Comparison of ENCODE assay signal across 15 cellular contexts in genomic region chr11:11760838-11761237, GRCh38.
DNase-seq lines count a peak whose midpoint lies in the region; ATAC-seq and TF ChIP-seq lines count a peak whose summit lies in the region.
"Had no signal": no experiment of that assay in that cellular context is flagged by ENCODE, and none has a peak within 500 bp of the region (broad histone marks: within the 10 kb centered on the region; RNA-seq: fewer than 3 reads in every experiment).

No MANE protein-coding gene starts in this region.

- no peak overlapping the region for H3K4me2 ChIP-seq in PC-3 (ENCODE audit: low read length)

- no peak overlapping the region for H2AFZ ChIP-seq in PC-3 (ENCODE audit: low read length)

- H3K9me2 ChIP-seq in PC-3 (replicated peaks; ENCODE audit: low read length) = no peaks in the 10 kb centered on the region

- no peaks in the 10 kb centered on the region for H3K79me2 ChIP-seq in PC-3 (ENCODE audit: low read length)

- H3K4me3 ChIP-seq in PC-3 (ENCODE audit: low read length) (no peak overlapping the region), esophagus muscularis mucosa (no peak overlapping the region)
- H3K4me3 ChIP-seq: HAP-1 had no signal

- POLR2A ChIA-PET in HEK293T (lab: Yijun Ruan, JAX) = no interaction called here
- POLR2A ChIA-PET in PC-3 (lab: Charles Lee; ENCODE audit: unreplicated experiment) = interaction anchor here (0.6 kb wide), 1 partner anchor 16 kb away, joined by 3 read pairs; no protein-coding TSS in a partner anchor

- intact Hi-C loops in PC-3 (cut with micrococcal nuclease) (no loop called here), esophagus muscularis mucosa (cut with DNase I) (no loop called here)

- CTCF ChIA-PET in HEK293T (lab: Yijun Ruan, JAX) = interaction anchor here (0.8 kb wide), 1 partner anchor 733 kb away, joined by 3 read pairs; no protein-coding TSS in a partner anchor
- CTCF ChIA-PET in PC-3 (lab: Charles Lee) = no interaction called here

- TF ChIP-seq EP300 in esophagus muscularis mucosa (IDR thresholded peaks at IDR 0.05) = no peak

- BruUV-seq in PC-3 (replicated peaks; lab: Mats Ljungman, UMichigan) = no TSS peak

- no peaks in the 10 kb centered on the region for H4K20me1 ChIP-seq in PC-3 (ENCODE audit: low read length)

- TF ChIP-seq CTCF in PC-3 (conservative IDR thresholded peaks at IDR 0.05; ENCODE audit: low read depth, low read length) = no peak
- no peak for TF ChIP-seq CTCF in esophagus muscularis mucosa (IDR thresholded peaks at IDR 0.05)
- TF ChIP-seq CTCF in foreskin keratinocyte (conservative IDR thresholded peaks at IDR 0.05) = no peak

- DNase-seq in DMS79 treated with DMSO at 0.1 percent for 48 hours (lab: John Stamatoyannopoulos, UW) = peak; percentile 76
- no peak for DNase-seq in HEK293T (ENCODE audit: extremely low spot score)
- no peak for DNase-seq in PC-3
- peak; percentile 39 for DNase-seq in esophagus muscularis mucosa (ENCODE audit: extremely low spot score)
- DNase-seq in foreskin keratinocyte = no peak
- DNase-seq in COLO668 (lab: John Stamatoyannopoulos, UW; ENCODE audit: unreplicated experiment) = no peak
- DNase-seq in RPMI8226 = no peak
- DNase-seq in stimulated activated naive CD8-positive, alpha-beta T cell treated with anti-CD3 and anti-CD28 coated beads, Interleukin-15, Interleukin-2, amounts not matched to agents 100 U/mL and 50 U/mL, for 24 hours = no peak
- DNase-seq: C1 segment of cervical spinal cord; Caco-2; CD4-positive, alpha-beta memory T cell; DMS153; GF-D8; GOT3 had no signal

- TF ChIP-seq POLR2A in esophagus muscularis mucosa (IDR thresholded peaks at IDR 0.05; ENCODE audit: low read depth) = no peak

- no peak overlapping the region for H3K27ac ChIP-seq in PC-3 (ENCODE audit: low read length)
- H3K27ac ChIP-seq in esophagus muscularis mucosa (replicated peaks in 1 of 4) = no peak overlapping the region
- no peak overlapping the region for H3K27ac ChIP-seq in foreskin keratinocyte

- ATAC-seq in PC-3 (peak; percentile 78), foreskin keratinocyte (no peak)
- no peak for ATAC-seq in stimulated activated naive CD8-positive, alpha-beta T cell treated with anti-CD3 and anti-CD28 coated beads, Interleukin-15, Interleukin-2, amounts not matched to agents 100 U/mL and 50 U/mL, for 24 hours

- H3K9me3 ChIP-seq in PC-3 (ENCODE audit: low read length) = no peaks in the 10 kb centered on the region
- no peaks in the 10 kb centered on the region for H3K9me3 ChIP-seq in esophagus muscularis mucosa
- H3K9me3 ChIP-seq: Caco-2, HAP-1 had no signal

- 88% methylated on average over 2 of the region's 2 CpGs for WGBS in esophagus muscularis mucosa

- no peak overlapping the region for H3K9ac ChIP-seq in PC-3 (ENCODE audit: low read length)

- no peaks in the 10 kb centered on the region for H3F3A ChIP-seq in PC-3 (ENCODE audit: low read length, unreplicated experiment)

- H3K4me1 ChIP-seq in PC-3 (ENCODE audit: insufficient read depth, low read length) = no peaks in the 10 kb centered on the region
- H3K4me1 ChIP-seq in esophagus muscularis mucosa = no peaks in the 10 kb centered on the region
- H3K4me1 ChIP-seq in foreskin keratinocyte = no peaks in the 10 kb centered on the region
- H3K4me1 ChIP-seq: Caco-2, HAP-1 had no signal

- peaks cover 11% of the 10 kb centered on the region; the same call in 1 of the 2 replicates for H3K27me3 ChIP-seq in PC-3 (ENCODE audit: low read length)
- H3K27me3 ChIP-seq in esophagus muscularis mucosa = no peaks in the 10 kb centered on the region
- H3K27me3 ChIP-seq in foreskin keratinocyte = peaks cover 41% of the 10 kb centered on the region

- H3K36me3 ChIP-seq in PC-3 (ENCODE audit: low read depth, low read length) (no peaks in the 10 kb centered on the region), esophagus muscularis mucosa (no peaks in the 10 kb centered on the region)
- H3K36me3 ChIP-seq: HAP-1 had no signal

TF ChIP-seq in HEK293T, 16 proteins besides CTCF, POLR2A, EP300 and RAD21:
- TF ChIP-seq BHLHE40 (IDR thresholded peaks at IDR 0.05; ENCODE audit: borderline replicate concordance) (no peak), PKNOX1 (IDR thresholded peaks at IDR 0.05) (peak; percentile 63), SUZ12 (IDR thresholded peaks at IDR 0.05) (no peak), SP1 (IDR thresholded peaks at IDR 0.05) (no peak), ZNF384 (IDR thresholded peaks at IDR 0.05) (no peak)
TF ChIP-seq in HEK293T: peak in this region for 1.

Comparison
In these comparisons a context has a peak if more than half of its experiments do, and no peak if none do; other contexts are left out.
1. DNase-seq: peak in DMS79 treated with DMSO at 0.1 percent for 48 hours (single experiment) and esophagus muscularis mucosa (single experiment); none in HEK293T (single experiment), PC-3 (single experiment), foreskin keratinocyte (0 of 2), COLO668 (single experiment), RPMI8226 (single experiment) and stimulated activated naive CD8-positive, alpha-beta T cell treated with anti-CD3 and anti-CD28 coated beads, Interleukin-15, Interleukin-2, amounts not matched to agents 100 U/mL and 50 U/mL, for 24 hours (single experiment).